In genomic region chr6:25312703-25313102, GRCh38 we compare ENCODE assay signal across 1 cellular context.
TF ChIP-seq lines count a peak whose summit lies in the region.

No MANE protein-coding gene starts in this region.

TF ChIP-seq in GM12878, 131 proteins besides CTCF, POLR2A, EP300 and RAD21:
- TF ChIP-seq ZBED1 (IDR thresholded peaks at IDR 0.05; ENCODE audit: borderline replicate concordance): no peak
- TF ChIP-seq JUND (IDR thresholded peaks at IDR 0.05; ENCODE audit: low read depth, low read length): no peak
- no peak for TF ChIP-seq SMARCA5 (IDR thresholded peaks at IDR 0.05)
- TF ChIP-seq, protein P1, sequence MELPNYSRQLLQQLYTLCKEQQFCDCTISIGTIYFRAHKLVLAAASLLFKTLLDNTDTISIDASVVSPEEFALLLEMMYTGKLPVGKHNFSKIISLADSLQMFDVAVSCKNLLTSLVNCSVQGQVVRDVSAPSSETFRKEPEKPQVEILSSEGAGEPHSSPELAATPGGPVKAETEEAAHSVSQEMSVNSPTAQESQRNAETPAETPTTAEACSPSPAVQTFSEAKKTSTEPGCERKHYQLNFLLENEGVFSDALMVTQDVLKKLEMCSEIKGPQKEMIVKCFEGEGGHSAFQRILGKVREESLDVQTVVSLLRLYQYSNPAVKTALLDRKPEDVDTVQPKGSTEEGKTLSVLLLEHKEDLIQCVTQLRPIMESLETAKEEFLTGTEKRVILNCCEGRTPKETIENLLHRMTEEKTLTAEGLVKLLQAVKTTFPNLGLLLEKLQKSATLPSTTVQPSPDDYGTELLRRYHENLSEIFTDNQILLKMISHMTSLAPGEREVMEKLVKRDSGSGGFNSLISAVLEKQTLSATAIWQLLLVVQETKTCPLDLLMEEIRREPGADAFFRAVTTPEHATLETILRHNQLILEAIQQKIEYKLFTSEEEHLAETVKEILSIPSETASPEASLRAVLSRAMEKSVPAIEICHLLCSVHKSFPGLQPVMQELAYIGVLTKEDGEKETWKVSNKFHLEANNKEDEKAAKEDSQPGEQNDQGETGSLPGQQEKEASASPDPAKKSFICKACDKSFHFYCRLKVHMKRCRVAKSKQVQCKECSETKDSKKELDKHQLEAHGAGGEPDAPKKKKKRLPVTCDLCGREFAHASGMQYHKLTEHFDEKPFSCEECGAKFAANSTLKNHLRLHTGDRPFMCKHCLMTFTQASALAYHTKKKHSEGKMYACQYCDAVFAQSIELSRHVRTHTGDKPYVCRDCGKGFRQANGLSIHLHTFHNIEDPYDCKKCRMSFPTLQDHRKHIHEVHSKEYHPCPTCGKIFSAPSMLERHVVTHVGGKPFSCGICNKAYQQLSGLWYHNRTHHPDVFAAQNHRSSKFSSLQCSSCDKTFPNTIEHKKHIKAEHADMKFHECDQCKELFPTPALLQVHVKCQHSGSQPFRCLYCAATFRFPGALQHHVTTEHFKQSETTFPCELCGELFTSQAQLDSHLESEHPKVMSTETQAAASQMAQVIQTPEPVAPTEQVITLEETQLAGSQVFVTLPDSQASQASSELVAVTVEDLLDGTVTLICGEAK (IDR thresholded peaks at IDR 0.05; ENCODE audit: borderline replicate concordance): no peak
- TF ChIP-seq SMC3 (IDR thresholded peaks at IDR 0.05; ENCODE audit: borderline replicate concordance, low read length): no peak
- TF ChIP-seq MYC (IDR thresholded peaks at IDR 0.05; ENCODE audit: insufficient read depth, insufficient read length, insufficient replicate concordance, low read length, severe bottlenecking): no peak
- TF ChIP-seq STAT3 (IDR thresholded peaks at IDR 0.05; ENCODE audit: low read depth, low read length): no peak
- TF ChIP-seq FOS (IDR thresholded peaks at IDR 0.05; ENCODE audit: borderline replicate concordance, extremely low read depth, insufficient read length): no peak
- no peak for TF ChIP-seq TAF1 (IDR thresholded peaks at IDR 0.05; ENCODE audit: borderline replicate concordance, low read depth, low read length)
- TF ChIP-seq GABPA (IDR thresholded peaks at IDR 0.05; ENCODE audit: low read depth): no peak
- TF ChIP-seq CREB1 (IDR thresholded peaks at IDR 0.05; ENCODE audit: low read depth): no peak
- no peak for TF ChIP-seq HDGF (IDR thresholded peaks at IDR 0.05)
- TF ChIP-seq, protein P2, sequence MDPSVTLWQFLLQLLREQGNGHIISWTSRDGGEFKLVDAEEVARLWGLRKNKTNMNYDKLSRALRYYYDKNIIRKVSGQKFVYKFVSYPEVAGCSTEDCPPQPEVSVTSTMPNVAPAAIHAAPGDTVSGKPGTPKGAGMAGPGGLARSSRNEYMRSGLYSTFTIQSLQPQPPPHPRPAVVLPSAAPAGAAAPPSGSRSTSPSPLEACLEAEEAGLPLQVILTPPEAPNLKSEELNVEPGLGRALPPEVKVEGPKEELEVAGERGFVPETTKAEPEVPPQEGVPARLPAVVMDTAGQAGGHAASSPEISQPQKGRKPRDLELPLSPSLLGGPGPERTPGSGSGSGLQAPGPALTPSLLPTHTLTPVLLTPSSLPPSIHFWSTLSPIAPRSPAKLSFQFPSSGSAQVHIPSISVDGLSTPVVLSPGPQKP (IDR thresholded peaks at IDR 0.05; ENCODE audit: low read depth, low read length): no peak
- no peak for TF ChIP-seq MXI1 (IDR thresholded peaks at IDR 0.05; ENCODE audit: low read depth, low read length)
- TF ChIP-seq, protein P3, sequence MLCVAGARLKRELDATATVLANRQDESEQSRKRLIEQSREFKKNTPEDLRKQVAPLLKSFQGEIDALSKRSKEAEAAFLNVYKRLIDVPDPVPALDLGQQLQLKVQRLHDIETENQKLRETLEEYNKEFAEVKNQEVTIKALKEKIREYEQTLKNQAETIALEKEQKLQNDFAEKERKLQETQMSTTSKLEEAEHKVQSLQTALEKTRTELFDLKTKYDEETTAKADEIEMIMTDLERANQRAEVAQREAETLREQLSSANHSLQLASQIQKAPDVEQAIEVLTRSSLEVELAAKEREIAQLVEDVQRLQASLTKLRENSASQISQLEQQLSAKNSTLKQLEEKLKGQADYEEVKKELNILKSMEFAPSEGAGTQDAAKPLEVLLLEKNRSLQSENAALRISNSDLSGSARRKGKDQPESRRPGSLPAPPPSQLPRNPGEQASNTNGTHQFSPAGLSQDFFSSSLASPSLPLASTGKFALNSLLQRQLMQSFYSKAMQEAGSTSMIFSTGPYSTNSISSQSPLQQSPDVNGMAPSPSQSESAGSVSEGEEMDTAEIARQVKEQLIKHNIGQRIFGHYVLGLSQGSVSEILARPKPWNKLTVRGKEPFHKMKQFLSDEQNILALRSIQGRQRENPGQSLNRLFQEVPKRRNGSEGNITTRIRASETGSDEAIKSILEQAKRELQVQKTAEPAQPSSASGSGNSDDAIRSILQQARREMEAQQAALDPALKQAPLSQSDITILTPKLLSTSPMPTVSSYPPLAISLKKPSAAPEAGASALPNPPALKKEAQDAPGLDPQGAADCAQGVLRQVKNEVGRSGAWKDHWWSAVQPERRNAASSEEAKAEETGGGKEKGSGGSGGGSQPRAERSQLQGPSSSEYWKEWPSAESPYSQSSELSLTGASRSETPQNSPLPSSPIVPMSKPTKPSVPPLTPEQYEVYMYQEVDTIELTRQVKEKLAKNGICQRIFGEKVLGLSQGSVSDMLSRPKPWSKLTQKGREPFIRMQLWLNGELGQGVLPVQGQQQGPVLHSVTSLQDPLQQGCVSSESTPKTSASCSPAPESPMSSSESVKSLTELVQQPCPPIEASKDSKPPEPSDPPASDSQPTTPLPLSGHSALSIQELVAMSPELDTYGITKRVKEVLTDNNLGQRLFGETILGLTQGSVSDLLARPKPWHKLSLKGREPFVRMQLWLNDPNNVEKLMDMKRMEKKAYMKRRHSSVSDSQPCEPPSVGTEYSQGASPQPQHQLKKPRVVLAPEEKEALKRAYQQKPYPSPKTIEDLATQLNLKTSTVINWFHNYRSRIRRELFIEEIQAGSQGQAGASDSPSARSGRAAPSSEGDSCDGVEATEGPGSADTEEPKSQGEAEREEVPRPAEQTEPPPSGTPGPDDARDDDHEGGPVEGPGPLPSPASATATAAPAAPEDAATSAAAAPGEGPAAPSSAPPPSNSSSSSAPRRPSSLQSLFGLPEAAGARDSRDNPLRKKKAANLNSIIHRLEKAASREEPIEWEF (IDR thresholded peaks at IDR 0.05; ENCODE audit: insufficient replicate concordance, low read depth, low read length): no peak
- no peak for TF ChIP-seq ATF3 (IDR thresholded peaks at IDR 0.05; ENCODE audit: borderline replicate concordance, extremely low read depth, low read depth, low read length)
- TF ChIP-seq KDM1A (IDR thresholded peaks at IDR 0.05; ENCODE audit: borderline replicate concordance): no peak
- TF ChIP-seq, protein P4, sequence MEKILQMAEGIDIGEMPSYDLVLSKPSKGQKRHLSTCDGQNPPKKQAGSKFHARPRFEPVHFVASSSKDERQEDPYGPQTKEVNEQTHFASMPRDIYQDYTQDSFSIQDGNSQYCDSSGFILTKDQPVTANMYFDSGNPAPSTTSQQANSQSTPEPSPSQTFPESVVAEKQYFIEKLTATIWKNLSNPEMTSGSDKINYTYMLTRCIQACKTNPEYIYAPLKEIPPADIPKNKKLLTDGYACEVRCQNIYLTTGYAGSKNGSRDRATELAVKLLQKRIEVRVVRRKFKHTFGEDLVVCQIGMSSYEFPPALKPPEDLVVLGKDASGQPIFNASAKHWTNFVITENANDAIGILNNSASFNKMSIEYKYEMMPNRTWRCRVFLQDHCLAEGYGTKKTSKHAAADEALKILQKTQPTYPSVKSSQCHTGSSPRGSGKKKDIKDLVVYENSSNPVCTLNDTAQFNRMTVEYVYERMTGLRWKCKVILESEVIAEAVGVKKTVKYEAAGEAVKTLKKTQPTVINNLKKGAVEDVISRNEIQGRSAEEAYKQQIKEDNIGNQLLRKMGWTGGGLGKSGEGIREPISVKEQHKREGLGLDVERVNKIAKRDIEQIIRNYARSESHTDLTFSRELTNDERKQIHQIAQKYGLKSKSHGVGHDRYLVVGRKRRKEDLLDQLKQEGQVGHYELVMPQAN (conservative IDR thresholded peaks at IDR 0.05): no peak
- TF ChIP-seq JUNB (IDR thresholded peaks at IDR 0.05): no peak
- TF ChIP-seq NFIC (IDR thresholded peaks at IDR 0.05; ENCODE audit: low read depth, low read length): no peak
TF ChIP-seq in GM12878: peak in this region for 0.
